ENCODE assay signal across 1 cellular context in genomic region chr16:25501530-25502255, GRCh38.
TF ChIP-seq lines count a peak whose summit lies in the region.

No MANE protein-coding gene starts in this region.

TF ChIP-seq in K562, 482 proteins besides CTCF, POLR2A, EP300 and RAD21 (continued from another document):
- TF ChIP-seq STAT6 (CRISPR knock-in tag; IDR thresholded peaks at IDR 0.05) (no peak), EHMT2 (IDR thresholded peaks at IDR 0.05) (peak; percentile 82), KLF16 (IDR thresholded peaks at IDR 0.05) (no peak), MIER1 (IDR thresholded peaks at IDR 0.05; ENCODE audit: low read depth) (peak; percentile 52; the same call in 1 of the 2 replicates)
TF ChIP-seq in K562: peak in this region for 2.
